Comparison of ENCODE assay signal across 17 cellular contexts in the genomic region with DNA sequence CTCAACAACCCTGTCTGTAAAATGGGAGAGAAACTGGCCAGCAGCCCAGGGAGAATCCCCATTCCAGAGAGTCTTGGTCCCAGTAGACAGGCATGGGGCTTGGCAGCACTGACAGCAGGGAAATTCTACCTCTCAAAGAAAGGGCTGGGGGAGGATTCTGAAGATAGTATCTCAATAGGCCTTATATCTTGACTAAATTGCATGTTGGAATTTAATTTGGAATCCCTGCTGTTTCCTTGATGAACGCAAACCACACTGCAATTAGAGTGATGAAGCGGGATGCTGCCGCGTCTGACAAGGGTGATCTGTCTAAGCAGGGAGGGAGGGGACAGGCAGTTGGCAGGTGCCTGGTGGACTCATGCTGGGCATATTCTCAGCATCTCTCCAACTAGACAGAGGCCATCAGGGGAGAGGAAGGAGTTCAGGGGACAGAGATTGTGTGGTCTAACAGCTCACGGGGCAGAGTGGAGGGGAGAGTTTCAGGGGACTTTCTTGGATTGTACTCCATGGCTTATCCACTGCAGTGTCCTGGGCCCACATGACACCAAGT. TPM values are rescaled to one million over a fixed set of nuclear protein-coding genes. Genes with fewer than 3 reads are reported as not detected.
DNase-seq lines count a peak whose midpoint lies in the region; ATAC-seq lines count a peak whose summit lies in the region.
"Had no signal": no experiment of that assay in that cellular context is flagged by ENCODE, and none has a peak within 500 bp of the region (broad histone marks: within the 10 kb centered on the region; RNA-seq: fewer than 3 reads in every experiment).

No MANE protein-coding gene starts in this region.

- no peak overlapping the region for H3K4me2 ChIP-seq in mesendoderm (ENCODE audit: low read length)
- H3K4me2 ChIP-seq: BLaER1, GM23338 had no signal

- no peaks in the 10 kb centered on the region for H3K36me3 ChIP-seq in mesendoderm (ENCODE audit: control insufficient read depth, insufficient read depth, low read length)
- H3K36me3 ChIP-seq: SJSA1 had no signal

- no peak overlapping the region for H2BK15ac ChIP-seq in mesendoderm (replicated peaks; ENCODE audit: low read depth)

- no peaks in the 10 kb centered on the region for H3K79me1 ChIP-seq in mesendoderm (ENCODE audit: low read length)

- no CpG with 5 or more reads among the region's 5 CpGs for WGBS in mesendoderm (ENCODE audit: extremely low coverage, insufficient coverage, low lambda C conversion rate)

- H2AK5ac ChIP-seq in mesendoderm (ENCODE audit: low read length), result no peak overlapping the region

- H3K4me3 ChIP-seq in mesendoderm (ENCODE audit: low read length), result no peak overlapping the region
- H3K4me3 ChIP-seq: BLaER1, GM23338, K562, SJSA1 had no signal

- no peak overlapping the region for H2BK5ac ChIP-seq in mesendoderm (ENCODE audit: low read length)

- no peak overlapping the region for H3K23ac ChIP-seq in mesendoderm (ENCODE audit: low read length)

- H3K27me3 ChIP-seq in mesendoderm (ENCODE audit: insufficient read depth, low read length, poor library complexity), result no peaks in the 10 kb centered on the region
- H3K27me3 ChIP-seq: BLaER1 had no signal

- no peak overlapping the region for H3K56ac ChIP-seq in mesendoderm (ENCODE audit: low read length)

- H4K5ac ChIP-seq in mesendoderm (ENCODE audit: low read length), result no peak overlapping the region

- no peak overlapping the region for H4K8ac ChIP-seq in mesendoderm (ENCODE audit: low read depth, low read length)

- in situ Hi-C loops in G401 (cut with HindIII; ENCODE audit: low sequenced_read_pairs), result no loop called here

- H3K79me2 ChIP-seq in mesendoderm (ENCODE audit: control insufficient read depth, insufficient read depth, low read length), result no peaks in the 10 kb centered on the region

- no peak overlapping the region for H3K4ac ChIP-seq in mesendoderm (ENCODE audit: low read depth, low read length)

- no peak overlapping the region for H3K27ac ChIP-seq in mesendoderm (ENCODE audit: low read depth, low read length)
- H3K27ac ChIP-seq: BLaER1, SJSA1 had no signal

- H3K4me1 ChIP-seq in mesendoderm (ENCODE audit: control insufficient read depth, low read depth, low read length), result peaks cover 1% of the 10 kb centered on the region
- H3K4me1 ChIP-seq: SJSA1 had no signal

- no peak overlapping the region for H3K9ac ChIP-seq in mesendoderm (ENCODE audit: low read length)
- H3K9ac ChIP-seq: BLaER1 had no signal

- ATAC-seq in GM21737 (IDR thresholded peaks at IDR 0.05; ENCODE audit: unreplicated experiment), result no peak
- ATAC-seq: CD8-positive, alpha-beta T cell; GM23338; HCT116; K562 had no signal

- no peak overlapping the region for H3K18ac ChIP-seq in mesendoderm (ENCODE audit: low read length)

- peak; percentile 17 to 79 (median 47) for DNase-seq in NCI-H1417 (lab: John Stamatoyannopoulos, UW)
- no peak for DNase-seq in NCI-H1417 treated with DMSO at 0.1 percent for 48 hours (lab: John Stamatoyannopoulos, UW)
- peak; percentile 70 for DNase-seq in G401 (ENCODE audit: low spot score)
- peak; percentile 6 for DNase-seq in NCI-H345 treated with DMSO at 0.1 percent for 48 hours (lab: John Stamatoyannopoulos, UW; ENCODE audit: unreplicated experiment)
- DNase-seq in mesendoderm, result peak; percentile 32
- DNase-seq in DMS53 (lab: John Stamatoyannopoulos, UW), result no peak
- no peak for DNase-seq in COLO668 (lab: John Stamatoyannopoulos, UW; ENCODE audit: unreplicated experiment)
- DNase-seq: 8988T; CD8-positive, alpha-beta T cell; NCI-H1436 treated with DMSO at 0.1 percent for 48 hours; NCI-H526 treated with DMSO at 0.1 percent for 48 hours had no signal

- H2BK120ac ChIP-seq in mesendoderm (ENCODE audit: low read depth, low read length), result no peak overlapping the region

RNA-seq across cellular contexts. Expression of gene COMMD9, which starts 48.4 kb away (rescaled TPM):
- total RNA-seq in G401 (2014; rRNA removed; shearing (Covaris generic)), result 85.4 and 112 TPM in 2 replicates
- 45.4 TPM for polyA plus RNA-seq in mesendoderm (2013, experiment 1 of 2)
- 39.6 TPM for polyA plus RNA-seq in mesendoderm (2013, experiment 2 of 2)

RNA-seq across cellular contexts. Expression of gene PRR5L, which starts 55.3 kb away (rescaled TPM):
- total RNA-seq in G401 (2014; rRNA removed; shearing (Covaris generic)), result 1.8 TPM in 1 of 2 replicates, not detected in the other
- polyA plus RNA-seq in mesendoderm (2013, experiment 1 of 2), result 3.8 TPM
- 3.4 TPM for polyA plus RNA-seq in mesendoderm (2013, experiment 2 of 2)

Comparison
In these comparisons a context has a peak if more than half of its experiments do, and no peak if none do; other contexts are left out.
1. DNase-seq: peak in NCI-H1417 (3 of 3), G401 (single experiment), NCI-H345 treated with DMSO at 0.1 percent for 48 hours (single experiment) and mesendoderm (single experiment); none in NCI-H1417 treated with DMSO at 0.1 percent for 48 hours (single experiment), DMS53 (single experiment) and COLO668 (single experiment).